27 cellular contexts compared by ENCODE assay signal in genomic region chr3:15350141-15350540, GRCh38.
"Had no signal": no experiment of that assay in that cellular context is flagged by ENCODE, and none has a peak within 500 bp of the region (broad histone marks: within the 10 kb centered on the region; RNA-seq: fewer than 3 reads in every experiment).

No MANE protein-coding gene starts in this region.

- H3K36me3 Mint-ChIP-seq: neural progenitor cell had no signal

- H3K9me3 ChIP-seq: prostate gland, testis had no signal

- H3K27ac ChIP-seq: coronary artery, gastroesophageal sphincter, hepatocyte, neural progenitor cell, prostate gland, right atrium auricular region, testis, tibial nerve, upper lobe of right lung, uterus had no signal

- H3K27ac Mint-ChIP-seq: memory B cell, nephron, neural progenitor cell had no signal

- H3K4me1 ChIP-seq: gastroesophageal sphincter, neural progenitor cell, prostate gland, right atrium auricular region, tibial nerve, uterus had no signal

- H3K4me3 Mint-ChIP-seq: memory B cell, nephron, neural progenitor cell had no signal

- H3K79me2 ChIP-seq: hepatocyte had no signal

- ATAC-seq: heart left ventricle, left lobe of liver, sciatic nerve, upper lobe of right lung had no signal

- H3K4me1 Mint-ChIP-seq: neural progenitor cell had no signal

- H2AFZ ChIP-seq: hepatocyte, neural progenitor cell had no signal

- H3K9ac ChIP-seq: neural progenitor cell had no signal

- H3K36me3 ChIP-seq: gastroesophageal sphincter, heart left ventricle, neural progenitor cell, prostate gland, right atrium auricular region, tibial nerve, upper lobe of right lung, uterus had no signal

- H3K27me3 Mint-ChIP-seq: memory B cell had no signal

- H3K27me3 ChIP-seq: gastroesophageal sphincter, heart left ventricle, hepatocyte, neural progenitor cell, right atrium auricular region, testis, tibial nerve, upper lobe of right lung, uterus had no signal

- H3K4me3 ChIP-seq: coronary artery, gastroesophageal sphincter, heart left ventricle, hepatocyte, lung, neural progenitor cell, prostate gland, right atrium auricular region, smooth muscle cell, testis, tibial nerve, upper lobe of right lung, uterus had no signal

- DNase-seq: dermis blood vessel endothelial cell; effector memory CD4-positive, alpha-beta T cell; erythroblast; heart left ventricle; kidney; stimulated activated CD4-positive, alpha-beta T cell treated with anti-CD3 and anti-CD28 coated beads, Interleukin-12 subunit alpha, Interleukin-12 subunit beta, amount 100 ng/mL, for 4 hours; stimulated activated CD4-positive, alpha-beta T cell treated with anti-CD3 and anti-CD28 coated beads, Interleukin-1b, Interleukin-23, amount 100 ng/mL, for 48 hours; stimulated activated CD4-positive, alpha-beta T cell treated with anti-CD3 and anti-CD28 coated beads, Interleukin-4, amount 100 ng/mL, for 1 hour; stimulated activated CD8-positive, alpha-beta memory T cell treated with anti-CD3 and anti-CD28 coated beads, Interleukin-4, amount 100 ng/mL, for 48 hours; stimulated activated naive CD4-positive, alpha-beta T cell treated with Interleukin-2 at 50 U/mL for 16 hours; substantia nigra; testis; upper lobe of right lung; uterus had no signal

- FAIRE-seq: kidney had no signal

- H3K9me3 Mint-ChIP-seq: neural progenitor cell had no signal

- H3K4me2 ChIP-seq: hepatocyte, neural progenitor cell, smooth muscle cell had no signal
